Comparison of ENCODE assay signal across 11 cellular contexts in the genomic region with DNA sequence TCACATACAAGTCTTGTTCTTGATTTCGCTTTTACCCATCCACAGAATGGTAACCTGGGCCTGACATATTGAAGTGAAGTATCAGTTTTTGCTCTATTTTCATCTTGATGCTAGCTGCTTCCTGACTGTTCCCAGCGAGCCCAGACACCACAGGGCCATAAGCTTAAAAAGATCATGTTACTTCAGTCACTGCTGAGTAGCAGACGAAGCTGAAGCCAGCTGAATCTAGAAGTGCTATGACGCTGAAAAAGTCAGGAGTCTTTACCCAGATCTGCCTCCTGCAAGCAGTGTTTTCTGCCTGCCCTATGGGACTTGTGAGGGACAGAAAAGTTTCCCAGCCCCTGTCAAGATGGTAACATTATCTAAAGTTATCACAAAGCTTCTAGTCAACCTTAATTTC. TPM values are rescaled to one million over a fixed set of nuclear protein-coding genes. Genes with fewer than 3 reads are reported as not detected.
DNase-seq lines count a peak whose midpoint lies in the region; TF ChIP-seq lines count a peak whose summit lies in the region.
"Had no signal": no experiment of that assay in that cellular context is flagged by ENCODE, and none has a peak within 500 bp of the region (broad histone marks: within the 10 kb centered on the region; RNA-seq: fewer than 3 reads in every experiment).

No MANE protein-coding gene starts in this region.

- peaks cover 0 to 6% (median 0%) of the 10 kb centered on the region in 5 experiments for H3K9me3 Mint-ChIP-seq in brain
- no peaks in the 10 kb centered on the region for H3K9me3 Mint-ChIP-seq in nephron
- H3K9me3 Mint-ChIP-seq in Caco-2 (ENCODE audit: unreplicated experiment) = no peaks in the 10 kb centered on the region

- peak overlapping the region; percentile 73 to 97 (median 83) for H3K27ac Mint-ChIP-seq in brain
- H3K27ac Mint-ChIP-seq in nephron = peak overlapping the region; percentile 43 to 78 (median 73)
- H3K27ac Mint-ChIP-seq in Caco-2 (ENCODE audit: unreplicated experiment) = no peak overlapping the region

- H3K27ac ChIP-seq in MM.1S (ENCODE audit: low read length) = no peak overlapping the region

- no peak overlapping the region for H3K4me2 ChIP-seq in MM.1S (ENCODE audit: low read depth, low read length)

- TF ChIP-seq CTCF in MM.1S (IDR thresholded peaks at IDR 0.05; ENCODE audit: low read length) (no peak), brain (conservative IDR thresholded peaks at IDR 0.05) (no peak), nephron (IDR thresholded peaks at IDR 0.05; ENCODE audit: unreplicated experiment in 3 of 3) (no peak), Caco-2 (IDR thresholded peaks at IDR 0.05; ENCODE audit: insufficient read depth in 1 of 2, low read depth in 1 of 2, low read length in 1 of 2, severe bottlenecking in 1 of 2, unreplicated experiment in 1 of 2) (no peak)

- H3K4me3 ChIP-seq in MM.1S (ENCODE audit: low read length) (no peak overlapping the region), Caco-2 (ENCODE audit: low read depth, low read length) (no peak overlapping the region)

- no peaks in the 10 kb centered on the region for H3K36me3 Mint-ChIP-seq in brain
- H3K36me3 Mint-ChIP-seq in nephron (ENCODE audit: low read depth) = no peaks in the 10 kb centered on the region
- peaks cover 10% of the 10 kb centered on the region for H3K36me3 Mint-ChIP-seq in Caco-2 (ENCODE audit: insufficient read depth, unreplicated experiment)
- H3K36me3 Mint-ChIP-seq: CD4-positive, CD25-positive, alpha-beta regulatory T cell had no signal

- no peaks in the 10 kb centered on the region for H3K36me3 ChIP-seq in MM.1S (replicated peaks; ENCODE audit: insufficient read depth, low read length)
- H3K36me3 ChIP-seq in Caco-2 (ENCODE audit: control insufficient read depth, insufficient read depth, low read length) = no peaks in the 10 kb centered on the region; the same call in 1 of the 2 replicates

- no peaks in the 10 kb centered on the region for H3K9me3 ChIP-seq in MM.1S (replicated peaks; ENCODE audit: insufficient read depth, low read length)
- no peaks in the 10 kb centered on the region for H3K9me3 ChIP-seq in Caco-2

- no peak overlapping the region for H2AFZ ChIP-seq in MM.1S (ENCODE audit: low read length)

- no peak overlapping the region for H3K9ac ChIP-seq in MM.1S (ENCODE audit: low read length)

- H3K4me1 ChIP-seq in MM.1S (ENCODE audit: low read length) (no peaks in the 10 kb centered on the region), Caco-2 (peaks cover 19% of the 10 kb centered on the region; the same call in 1 of the 2 replicates)

- H3K27me3 Mint-ChIP-seq in brain = peaks cover 6% of the 10 kb centered on the region
- no peaks in the 10 kb centered on the region for H3K27me3 Mint-ChIP-seq in nephron (ENCODE audit: low read depth)
- no peaks in the 10 kb centered on the region for H3K27me3 Mint-ChIP-seq in Caco-2 (ENCODE audit: insufficient read depth, unreplicated experiment)

- no peaks in the 10 kb centered on the region for H3K79me2 ChIP-seq in MM.1S (ENCODE audit: low read length)

- DNase-seq in MM.1S (peak; percentile 26), Caco-2 (no peak), ecto neural progenitor cell (ENCODE audit: low spot score) (no peak)
- DNase-seq in stimulated activated CD8-positive, alpha-beta memory T cell treated with anti-CD3 and anti-CD28 coated beads, Interleukin-4, amount 100 ng/mL, for 48 hours = no peak
- DNase-seq: CD4-positive, CD25-positive, alpha-beta regulatory T cell; stimulated activated CD4-positive, alpha-beta T cell treated with anti-CD3 and anti-CD28 coated beads, Interleukin-4, amount 100 ng/mL, for 4 hours; T-helper 2 cell had no signal

- no peaks in the 10 kb centered on the region for H3K9me2 ChIP-seq in MM.1S (replicated peaks; ENCODE audit: insufficient read depth, low read length)

- POLR2A ChIA-PET in Caco-2 (lab: Charles Lee) = interaction anchor here (0.6 kb wide), 1 partner anchor 11 kb away, joined by 4 read pairs; no protein-coding TSS in a partner anchor

- H3K4me1 Mint-ChIP-seq in brain (peaks cover 48% of the 10 kb centered on the region), nephron (peaks cover 42% of the 10 kb centered on the region), Caco-2 (ENCODE audit: low read depth, unreplicated experiment) (peaks cover 7% of the 10 kb centered on the region)

- CTCF ChIA-PET in Caco-2 (lab: Charles Lee) = interaction anchor here (0.6 kb wide), 1 partner anchor 259 kb away, joined by 3 read pairs; no protein-coding TSS in a partner anchor

- no peaks in the 10 kb centered on the region for H4K20me1 ChIP-seq in MM.1S (ENCODE audit: insufficient read depth, low read length)

- 0 out of 2 replicates have a peak, but pooled peaks cover 3% of the 10 kb centered on the region for H3F3A ChIP-seq in MM.1S (ENCODE audit: insufficient read depth, low read length)

- H3K4me3 Mint-ChIP-seq in brain (peak overlapping the region in 4 of 5 experiments; percentile 28 to 55 (median 52)), nephron (peak overlapping the region in 2 of 3 experiments; percentile 2 to 10), Caco-2 (ENCODE audit: unreplicated experiment) (no peak overlapping the region)

- no TSS peak for BruUV-seq in Caco-2 (replicated peaks; lab: Mats Ljungman, UMichigan)

- intact Hi-C loops in Caco-2 (cut with micrococcal nuclease; ENCODE audit: unreplicated experiment) = no loop called here

- no peaks in the 10 kb centered on the region for H3K27me3 ChIP-seq in MM.1S (replicated peaks; ENCODE audit: insufficient read depth, low read length)
- H3K27me3 ChIP-seq in Caco-2 (replicated peaks; ENCODE audit: control insufficient read depth, insufficient read depth, low read length) = no peaks in the 10 kb centered on the region

RNA-seq across cellular contexts. Expression of a gene that starts 2.7 kb away (rescaled TPM):
- 178 TPM for polyA plus RNA-seq in brain (ENCODE audit: insufficient read depth, low read depth, low replicate concordance)
- 82.0 and 88.6 TPM in 2 replicates for total RNA-seq in Caco-2 (2022)

RNA-seq across cellular contexts. Expression of a gene that starts 48.5 kb away (rescaled TPM):
- 70.4 TPM for polyA plus RNA-seq in brain (ENCODE audit: insufficient read depth, low read depth, low replicate concordance)
- 138 and 140 TPM in 2 replicates for total RNA-seq in Caco-2 (2022)

RNA-seq across cellular contexts. Expression of a gene that starts 49.1 kb away (rescaled TPM):
- polyA plus RNA-seq in brain (ENCODE audit: insufficient read depth, low read depth, low replicate concordance) = 1.2 TPM
- 0.23 TPM in 1 of 2 replicates, not detected in the other for total RNA-seq in Caco-2 (2022)
- total RNA-seq: activated CD8-positive, alpha-beta memory T cell treated with anti-CD3 and anti-CD28 coated beads for 36 hours; CD4-positive, CD25-positive, alpha-beta regulatory T cell had no signal
- polyA plus RNA-seq: CD4-positive, CD25-positive, alpha-beta regulatory T cell had no signal

RNA-seq across cellular contexts. Expression of a gene that starts 49.1 kb away (rescaled TPM):
- not detected for polyA plus RNA-seq in brain (ENCODE audit: insufficient read depth, low read depth, low replicate concordance)
- not detected in 2 replicates for total RNA-seq in Caco-2 (2022)
- total RNA-seq: activated CD8-positive, alpha-beta memory T cell treated with anti-CD3 and anti-CD28 coated beads for 36 hours; CD4-positive, CD25-positive, alpha-beta regulatory T cell had no signal
- polyA plus RNA-seq: CD4-positive, CD25-positive, alpha-beta regulatory T cell; thymus had no signal
